Comparison of ENCODE assay signal across 23 cellular contexts in genomic region chr3:129057249-129057648, GRCh38. TPM values are rescaled to one million over a fixed set of nuclear protein-coding genes. Genes with fewer than 3 reads are reported as not detected.
DNase-seq lines count a peak whose midpoint lies in the region; ATAC-seq and TF ChIP-seq lines count a peak whose summit lies in the region.
"Had no signal": no experiment of that assay in that cellular context is flagged by ENCODE, and none has a peak within 500 bp of the region (broad histone marks: within the 10 kb centered on the region; RNA-seq: fewer than 3 reads in every experiment).

No MANE protein-coding gene starts in this region.

- H3K36me3 ChIP-seq in lower lobe of right lung (no peaks in the 10 kb centered on the region), transverse colon (no peaks in the 10 kb centered on the region), ovary (no peaks in the 10 kb centered on the region)
- H3K36me3 ChIP-seq: HAP-1, SJCRH30 had no signal

- peaks cover 8% of the 10 kb centered on the region for H3K4me1 Mint-ChIP-seq in activated naive CD4-positive, alpha-beta T cell treated with anti-CD3 and anti-CD28 coated beads, Interleukin-2, amount 50 U/mL, for 24 hours
- peaks cover 15% of the 10 kb centered on the region for H3K4me1 Mint-ChIP-seq in activated naive CD4-positive, alpha-beta T cell treated with anti-CD3 and anti-CD28 coated beads for 36 hours (ENCODE audit: low read depth)
- peaks cover 13% of the 10 kb centered on the region for H3K4me1 Mint-ChIP-seq in activated T-helper 17 cell treated with anti-CD3 and anti-CD28 coated beads, Interleukin-2, amount 50 U/mL, for 72 hours

- H3K27me3 Mint-ChIP-seq in activated naive CD4-positive, alpha-beta T cell treated with anti-CD3 and anti-CD28 coated beads, Interleukin-2, amount 50 U/mL, for 24 hours: no peaks in the 10 kb centered on the region
- no peaks in the 10 kb centered on the region for H3K27me3 Mint-ChIP-seq in activated naive CD4-positive, alpha-beta T cell treated with anti-CD3 and anti-CD28 coated beads for 36 hours (ENCODE audit: low read depth)
- no peaks in the 10 kb centered on the region for H3K27me3 Mint-ChIP-seq in activated T-helper 17 cell treated with anti-CD3 and anti-CD28 coated beads, Interleukin-2, amount 50 U/mL, for 72 hours

- H3K27ac ChIP-seq in lower lobe of right lung: no peak overlapping the region
- peak overlapping the region in 3 of 4 donors; percentile 82 to 88 (median 86) for H3K27ac ChIP-seq in transverse colon
- H3K27ac ChIP-seq in ovary: no peak overlapping the region
- H3K27ac ChIP-seq: 22Rv1, SJCRH30 had no signal

- TF ChIP-seq POLR2A in transverse colon (IDR thresholded peaks at IDR 0.05): no peak
- TF ChIP-seq POLR2A in ovary (IDR thresholded peaks at IDR 0.05): no peak

- no peak for TF ChIP-seq CTCF in lower lobe of right lung (IDR thresholded peaks at IDR 0.05)
- no peak for TF ChIP-seq CTCF in transverse colon (IDR thresholded peaks at IDR 0.05)
- no peak for TF ChIP-seq CTCF in ovary (IDR thresholded peaks at IDR 0.05)

- CTCF ChIA-PET in activated naive CD4-positive, alpha-beta T cell treated with anti-CD3 and anti-CD28 coated beads for 36 hours (lab: Charles Lee): no interaction called here

- H3K4me1 ChIP-seq in lower lobe of right lung: peaks cover 27% of the 10 kb centered on the region
- peaks cover 23 to 70% (median 47%) of the 10 kb centered on the region in 4 donors for H3K4me1 ChIP-seq in transverse colon
- H3K4me1 ChIP-seq in ovary (ENCODE audit: insufficient read depth): peaks cover 10% of the 10 kb centered on the region
- H3K4me1 ChIP-seq: HAP-1 had no signal

- H3K9me3 Mint-ChIP-seq in activated naive CD4-positive, alpha-beta T cell treated with anti-CD3 and anti-CD28 coated beads, Interleukin-2, amount 50 U/mL, for 24 hours: no peaks in the 10 kb centered on the region
- H3K9me3 Mint-ChIP-seq in activated naive CD4-positive, alpha-beta T cell treated with anti-CD3 and anti-CD28 coated beads for 36 hours: no peaks in the 10 kb centered on the region
- H3K9me3 Mint-ChIP-seq in activated T-helper 17 cell treated with anti-CD3 and anti-CD28 coated beads, Interleukin-2, amount 50 U/mL, for 72 hours: no peaks in the 10 kb centered on the region
- H3K9me3 Mint-ChIP-seq: CD8-positive, alpha-beta memory T cell; GM23338 had no signal

- H3K9me3 ChIP-seq in lower lobe of right lung (no peaks in the 10 kb centered on the region), transverse colon (no peaks in the 10 kb centered on the region), ovary (no peaks in the 10 kb centered on the region)
- H3K9me3 ChIP-seq: HAP-1, SJCRH30 had no signal

- ATAC-seq in activated T-helper 17 cell treated with anti-CD3 and anti-CD28 coated beads, Interleukin-2, amount 50 U/mL, for 72 hours (replicated peaks): no peak
- ATAC-seq in lower lobe of right lung: no peak
- ATAC-seq in stimulated activated naive CD8-positive, alpha-beta T cell treated with anti-CD3 and anti-CD28 coated beads, Interleukin-15, Interleukin-2, amounts not matched to agents 100 U/mL and 50 U/mL, for 24 hours: no peak
- ATAC-seq: GM23338 had no signal

- in situ Hi-C loops in transverse colon (cut with MboI; ENCODE audit: low pct_ligation_motif_present in 1 of 4, low pct_unique_long_range_greater_than_20kb in 1 of 4, low sequenced_read_pairs in 3 of 4): loop anchor here in 1 of 4 donors (10.0 kb wide), 1 partner anchor 188 kb away; the partner anchor contains the start of gene COPG1

- H3K27ac Mint-ChIP-seq in activated naive CD4-positive, alpha-beta T cell treated with anti-CD3 and anti-CD28 coated beads, Interleukin-2, amount 50 U/mL, for 24 hours: peak overlapping the region; percentile 52
- H3K27ac Mint-ChIP-seq in activated naive CD4-positive, alpha-beta T cell treated with anti-CD3 and anti-CD28 coated beads for 36 hours: no peak overlapping the region
- H3K27ac Mint-ChIP-seq in activated T-helper 17 cell treated with anti-CD3 and anti-CD28 coated beads, Interleukin-2, amount 50 U/mL, for 72 hours: peak overlapping the region; percentile 40
- H3K27ac Mint-ChIP-seq: GM23338 had no signal

- WGBS in transverse colon (ENCODE audit: low coverage in 1 of 2), 2 donors: 93 to 100% methylated on average over 3 to 4 of the region's 4 CpGs
- WGBS in ovary, 3 donors: 96% methylated on average over 4 of the region's 4 CpGs

- TF ChIP-seq EP300 in transverse colon (IDR thresholded peaks at IDR 0.05; ENCODE audit: low read depth) (no peak), ovary (IDR thresholded peaks at IDR 0.05) (no peak)

- intact Hi-C loops in activated naive CD4-positive, alpha-beta T cell treated with anti-CD3 and anti-CD28 coated beads for 36 hours (cut with micrococcal nuclease): no loop called here
- intact Hi-C loops in lower lobe of right lung (cut with DNase I) (no loop called here), transverse colon (cut with DNase I; ENCODE audit: low total_unique reads) (loop anchor here (10.0 kb wide), 1 partner anchor 188 kb away; the partner anchor contains the start of gene COPG1), ovary (cut with DNase I) (loop anchor here in 1 of 4 donors (5.0 kb wide), 1 partner anchor 190 kb away; the partner anchor contains the start of gene COPG1)

- H3K4me3 ChIP-seq in lower lobe of right lung (no peak overlapping the region), transverse colon (no peak overlapping the region), ovary (no peak overlapping the region)
- H3K4me3 ChIP-seq: GM23338, HAP-1, SJCRH30 had no signal

- H3K4me3 Mint-ChIP-seq in activated naive CD4-positive, alpha-beta T cell treated with anti-CD3 and anti-CD28 coated beads, Interleukin-2, amount 50 U/mL, for 24 hours: no peak overlapping the region
- H3K4me3 Mint-ChIP-seq in activated naive CD4-positive, alpha-beta T cell treated with anti-CD3 and anti-CD28 coated beads for 36 hours: no peak overlapping the region
- no peak overlapping the region for H3K4me3 Mint-ChIP-seq in activated T-helper 17 cell treated with anti-CD3 and anti-CD28 coated beads, Interleukin-2, amount 50 U/mL, for 72 hours
- H3K4me3 Mint-ChIP-seq: CD8-positive, alpha-beta memory T cell; GM23338 had no signal

- H3K27me3 ChIP-seq in lower lobe of right lung (ENCODE audit: low read depth) (no peaks in the 10 kb centered on the region), transverse colon (no peaks in the 10 kb centered on the region), ovary (no peaks in the 10 kb centered on the region)

- no peaks in the 10 kb centered on the region for H3K36me3 Mint-ChIP-seq in activated naive CD4-positive, alpha-beta T cell treated with anti-CD3 and anti-CD28 coated beads, Interleukin-2, amount 50 U/mL, for 24 hours
- no peaks in the 10 kb centered on the region for H3K36me3 Mint-ChIP-seq in activated naive CD4-positive, alpha-beta T cell treated with anti-CD3 and anti-CD28 coated beads for 36 hours (ENCODE audit: low read depth)
- no peaks in the 10 kb centered on the region for H3K36me3 Mint-ChIP-seq in activated T-helper 17 cell treated with anti-CD3 and anti-CD28 coated beads, Interleukin-2, amount 50 U/mL, for 72 hours (ENCODE audit: low read depth)
- H3K36me3 Mint-ChIP-seq: CD8-positive, alpha-beta memory T cell had no signal

- no peak for DNase-seq in activated naive CD4-positive, alpha-beta T cell treated with anti-CD3 and anti-CD28 coated beads for 36 hours
- DNase-seq in lower lobe of right lung (peak; percentile 13), transverse colon (no peak), ovary (no peak)
- DNase-seq in stimulated activated CD4-positive, alpha-beta T cell treated with anti-CD3 and anti-CD28 coated beads, Interleukin-2, amount 100 ng/mL, for 48 hours: no peak
- no peak for DNase-seq in stimulated activated naive CD8-positive, alpha-beta T cell treated with anti-CD3 and anti-CD28 coated beads, Interleukin-15, Interleukin-2, amounts not matched to agents 100 U/mL and 50 U/mL, for 24 hours
- DNase-seq: C1 segment of cervical spinal cord; Calu3; CD8-positive, alpha-beta memory T cell; KBM-7; MM.1S; NCI-H1048; NCI-H1417 treated with DMSO at 0.1 percent for 48 hours; NCI-H187; NCI-H446; NCI-H526; SJCRH30 had no signal

RNA-seq across cellular contexts. Expression of gene GP9, which starts 3.3 kb away (rescaled TPM):
- total RNA-seq in activated naive CD4-positive, alpha-beta T cell treated with anti-CD3 and anti-CD28 coated beads for 36 hours: not detected
- not detected for total RNA-seq in activated T-helper 17 cell treated with anti-CD3 and anti-CD28 coated beads, Interleukin-2, amount 50 U/mL, for 72 hours
- total RNA-seq in lower lobe of right lung: 2.6 TPM
- total RNA-seq in transverse colon: 1 to 10 TPM in 1 of 4 donors, under 1 TPM in 1, not detected in 2; 0.64 to 1.2 TPM
- not detected for total RNA-seq in ovary
- polyA plus RNA-seq in ovary: not detected
- total RNA-seq: Calu3; CD8-positive, alpha-beta memory T cell; Daoy; GM23338; SJCRH30 had no signal
- polyA plus RNA-seq: CD8-positive, alpha-beta memory T cell; GM23338 had no signal

RNA-seq across cellular contexts. Expression of gene EFCC1, which starts 56.1 kb away (rescaled TPM):
- under 1 TPM; 0.10 to 0.20 TPM for total RNA-seq in activated naive CD4-positive, alpha-beta T cell treated with anti-CD3 and anti-CD28 coated beads for 36 hours
- total RNA-seq in activated T-helper 17 cell treated with anti-CD3 and anti-CD28 coated beads, Interleukin-2, amount 50 U/mL, for 72 hours: not detected
- total RNA-seq in lower lobe of right lung (12.1 TPM), transverse colon (1 to 10 TPM in 3 of 4 donors, under 1 TPM in 1; 0.75 to 2.2 (median 1.7) TPM), ovary (10 to 100 TPM in 1 of 7 donors, 1 to 10 TPM in 6; 3.7 to 15.5 (median 7.8) TPM)
- 10 to 100 TPM in 1 of 2 donors, 1 to 10 TPM in 1; 5.2 to 11.2 TPM for polyA plus RNA-seq in ovary
- total RNA-seq: Calu3, Daoy, GM23338 had no signal
- polyA plus RNA-seq: GM23338 had no signal

Comparison
In these comparisons a context has a peak if more than half of its experiments do, and no peak if none do; other contexts are left out.
1. H3K27ac ChIP-seq: peak in transverse colon (3 of 4); none in lower lobe of right lung (single experiment) and ovary (0 of 2).